8 cellular contexts compared by ENCODE assay signal in genomic region chr7:35424869-35425495, GRCh38.
DNase-seq lines count a peak whose midpoint lies in the region; ATAC-seq and TF ChIP-seq lines count a peak whose summit lies in the region.

No MANE protein-coding gene starts in this region.

- H3K27me3 Mint-ChIP-seq in T-helper 17 cell, result peaks cover 43% of the 10 kb centered on the region

- in situ Hi-C loops in astrocyte of the spinal cord (cut with HindIII; ENCODE audit: low sequenced_read_pairs), result no loop called here

- no peaks in the 10 kb centered on the region for H3K36me3 Mint-ChIP-seq in T-helper 17 cell (ENCODE audit: low read depth)

- ATAC-seq in GM21529 (IDR thresholded peaks at IDR 0.05; ENCODE audit: unreplicated experiment) (peak; percentile 76), T-helper 17 cell (peak; percentile 86), HG03097 (IDR thresholded peaks at IDR 0.05; ENCODE audit: low FRiP score, unreplicated experiment) (no peak)

- H3K4me3 ChIP-seq in astrocyte of the spinal cord (ENCODE audit: low read depth, low read length), result no peak overlapping the region

- H3K4me3 Mint-ChIP-seq in T-helper 17 cell, result no peak overlapping the region

- no peak overlapping the region for H3K27ac Mint-ChIP-seq in T-helper 17 cell

- H3K9me3 ChIP-seq in T-helper 17 cell (ENCODE audit: control insufficient read depth, low read length, poor library complexity, severe bottlenecking), result no peaks in the 10 kb centered on the region

- TF ChIP-seq CTCF in astrocyte of the spinal cord (IDR thresholded peaks at IDR 0.05; ENCODE audit: low read depth, low read length), result peak; percentile 79

- DNase-seq in DMS153 treated with DMSO at 0.1 percent for 48 hours (lab: John Stamatoyannopoulos, UW; ENCODE audit: unreplicated experiment) (peak; percentile 21), M059J (ENCODE audit: low read depth) (peak; percentile 39), T-helper 17 cell (peak; percentile 29 to 44 (median 37)), astrocyte of the spinal cord (ENCODE audit: low read depth, low spot score) (peak; percentile 49), iPS-NIHi7 (ENCODE audit: extremely low spot score) (peak; percentile 82)
- peak; percentile 57 for DNase-seq in stimulated activated CD4-positive, alpha-beta T cell treated with anti-CD3 and anti-CD28 coated beads, Interleukin-4, amount 100 ng/mL, for 1 hour

- peaks cover 4% of the 10 kb centered on the region for H3K4me1 Mint-ChIP-seq in T-helper 17 cell

Comparison
In these comparisons a context has a peak if more than half of its experiments do, and no peak if none do; other contexts are left out.
1. DNase-seq: peak in every context shown above with its lines; median percentile 82 in iPS-NIHi7; 57 in stimulated activated CD4-positive, alpha-beta T cell treated with anti-CD3 and anti-CD28 coated beads, Interleukin-4, amount 100 ng/mL, for 1 hour; 49 in astrocyte of the spinal cord; 39 in M059J; 37 in T-helper 17 cell; 21 in DMS153 treated with DMSO at 0.1 percent for 48 hours.